21 cellular contexts compared by ENCODE assay signal in genomic region chr14:104562606-104563005, GRCh38. TPM values are rescaled to one million over a fixed set of nuclear protein-coding genes. Genes with fewer than 3 reads are reported as not detected.
"Had no signal": no experiment of that assay in that cellular context is flagged by ENCODE, and none has a peak within 500 bp of the region (broad histone marks: within the 10 kb centered on the region; RNA-seq: fewer than 3 reads in every experiment).

No MANE protein-coding gene starts in this region.

- H3K27me3 ChIP-seq: colonic mucosa, neural progenitor cell, thyroid gland had no signal

- H3K4me3 ChIP-seq: colonic mucosa, esophagus squamous epithelium, gastroesophageal sphincter, hepatocyte, lower lobe of right lung, neural progenitor cell, pancreas, prostate gland, suprapubic skin, thyroid gland had no signal

- ATAC-seq: gastroesophageal sphincter; lower lobe of right lung; natural killer cell treated with Interleukin-12 subunit alpha and Interleukin-12 subunit beta and Interleukin-15 and Interleukin-18, amount 100 ng/mL, for 72 hours; pancreas had no signal

- H3K9ac ChIP-seq: neural progenitor cell had no signal

- H3K4me1 ChIP-seq: colonic mucosa, pancreas, prostate gland had no signal

- H3K36me3 ChIP-seq: colonic mucosa, esophagus squamous epithelium, gastroesophageal sphincter, lower lobe of right lung, neural progenitor cell, pancreas, prostate gland, suprapubic skin, thyroid gland had no signal

- H3K9me3 ChIP-seq: colonic mucosa, esophagus squamous epithelium, gastroesophageal sphincter, lower lobe of right lung, pancreas, prostate gland, suprapubic skin, thyroid gland had no signal

- H2AFZ ChIP-seq: hepatocyte had no signal

- DNase-seq: cerebellar nuclear complex; colonic mucosa; dermis blood vessel endothelial cell; esophagus squamous epithelium; foreskin fibroblast; glutamatergic neuron; lower lobe of right lung; occipital lobe; small intestine; stimulated activated CD4-positive, alpha-beta T cell treated with anti-CD3 and anti-CD28 coated beads, Interleukin-12 subunit alpha, Interleukin-12 subunit beta, amount 100 ng/mL, for 4 hours; stimulated activated naive CD4-positive, alpha-beta T cell treated with Interleukin-2 at 50 U/mL for 16 hours had no signal

- H3K27ac ChIP-seq: colonic mucosa, esophagus squamous epithelium, gastroesophageal sphincter, hepatocyte, lower lobe of right lung, neural progenitor cell, pancreas, prostate gland, suprapubic skin, thyroid gland had no signal

- H3K4me2 ChIP-seq: hepatocyte, neural progenitor cell had no signal

RNA-seq across cellular contexts. Expression of gene C14orf180, which starts 17.0 kb away (rescaled TPM):
- total RNA-seq: dermis blood vessel endothelial cell; epithelial cell of proximal tubule; esophagus squamous epithelium; kidney epithelial cell; natural killer cell treated with Interleukin-12 subunit alpha and Interleukin-12 subunit beta and Interleukin-15 and Interleukin-18, amount 100 ng/mL, for 72 hours; occipital lobe had no signal

RNA-seq across cellular contexts. Expression of gene TMEM179, which starts 42.0 kb away (rescaled TPM):
- total RNA-seq: dermis blood vessel endothelial cell, epithelial cell of proximal tubule, esophagus squamous epithelium, kidney epithelial cell, lower lobe of right lung, suprapubic skin had no signal
